1 cellular context compared by ENCODE assay signal in the genomic region with DNA sequence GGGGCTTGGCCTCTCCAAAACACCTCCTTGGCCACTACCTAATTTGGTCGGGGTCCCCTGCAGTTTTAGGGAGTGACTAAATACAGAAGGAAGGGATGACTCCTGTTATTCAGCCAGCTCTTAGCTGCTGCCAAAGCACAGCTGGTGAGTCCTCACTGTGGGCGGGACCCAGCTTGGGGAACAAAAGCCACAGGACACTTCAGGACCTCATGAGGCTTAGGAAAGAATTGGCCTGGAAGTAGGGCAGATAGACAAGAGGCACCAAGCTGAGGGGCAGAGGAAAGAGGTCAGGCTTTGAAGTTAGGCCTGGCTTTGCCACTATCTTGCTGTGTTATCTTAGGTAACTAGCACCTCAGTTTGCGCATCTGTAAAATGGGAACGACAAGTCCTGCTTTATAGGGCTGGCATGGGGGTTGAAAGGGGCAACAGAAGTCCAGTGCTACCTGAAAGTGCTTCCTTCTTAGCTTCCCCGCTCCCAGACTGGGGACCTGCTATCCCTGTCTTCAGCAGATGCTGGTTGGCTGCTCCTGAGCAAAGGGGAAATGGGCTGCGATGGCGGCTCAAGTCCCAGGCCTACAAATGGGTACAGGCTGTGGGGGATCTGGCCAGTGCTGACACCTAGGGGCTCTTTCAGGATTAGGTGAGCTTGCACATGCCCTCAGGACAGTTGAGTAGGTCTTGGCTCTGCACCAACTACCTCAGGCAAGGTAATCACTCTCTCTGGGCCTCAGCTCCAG.
A peak's percentile ranks its signal among the peaks of the same experiment; 100 is the strongest.
TF ChIP-seq lines count a peak whose summit lies in the region.

No MANE protein-coding gene starts in this region.

TF ChIP-seq in H1, 55 proteins besides CTCF, POLR2A, EP300 and RAD21:
- TF ChIP-seq HDAC2 (IDR thresholded peaks at IDR 0.05; ENCODE audit: borderline replicate concordance in 1 of 2, low read depth in 2 of 2, low read length in 2 of 2) (peak in 1 of 2 experiments; percentile 96; a peak in 2 of 4 replicates), RXRA (IDR thresholded peaks at IDR 0.05; ENCODE audit: insufficient read depth, low read depth, low read length) (no peak), SIN3A (conservative IDR thresholded peaks at IDR 0.05 in 1 of 2, IDR thresholded peaks at IDR 0.05 in 1 of 2; ENCODE audit: low read depth in 1 of 2, low read length in 2 of 2) (peak; percentile 68 to 77; a peak in 2 of 4 replicates), YY1 (IDR thresholded peaks at IDR 0.05; ENCODE audit: low read depth, low read length) (0 out of 2 replicates have a peak, but pooled peaks have one; percentile 15), EGR1 (IDR thresholded peaks at IDR 0.05; ENCODE audit: borderline replicate concordance, low read depth, low read length) (peak; percentile 56; the same call in 1 of the 2 replicates), SRF (IDR thresholded peaks at IDR 0.05; ENCODE audit: low read depth, low read length) (peak; percentile 96), SP1 (IDR thresholded peaks at IDR 0.05; ENCODE audit: low read depth, low read length) (peak; percentile 99), MAFK (IDR thresholded peaks at IDR 0.05; ENCODE audit: low read depth, low read length) (no peak), KDM4A (IDR thresholded peaks at IDR 0.05; ENCODE audit: low read depth, low read length, severe bottlenecking) (no peak), BCL11A (IDR thresholded peaks at IDR 0.05; ENCODE audit: low read depth in 2 of 2, low read length in 2 of 2) (no peak), BRCA1 (IDR thresholded peaks at IDR 0.05; ENCODE audit: low read depth, low read length) (no peak), SP2 (IDR thresholded peaks at IDR 0.05; ENCODE audit: low read length) (no peak), FOSL1 (IDR thresholded peaks at IDR 0.05; ENCODE audit: insufficient read depth, low read depth, low read length) (no peak), SP4 (IDR thresholded peaks at IDR 0.05; ENCODE audit: low read length) (0 out of 2 replicates have a peak, but pooled peaks have one; percentile 63), TBP (IDR thresholded peaks at IDR 0.05; ENCODE audit: low read depth, low read length) (peak; percentile 41; the same call in 1 of the 2 replicates), RNF2 (IDR thresholded peaks at IDR 0.05; ENCODE audit: borderline replicate concordance, low read depth, low read length, missing control alignments, poor library complexity, severe bottlenecking) (no peak), TCF12 (IDR thresholded peaks at IDR 0.05; ENCODE audit: low read depth, low read length) (peak; percentile 92), POLR2AphosphoS5 (IDR thresholded peaks at IDR 0.05; ENCODE audit: low read depth, low read length) (no peak), CREB1 (IDR thresholded peaks at IDR 0.05) (peak; percentile 28; the same call in 1 of the 2 replicates), CHD2 (IDR thresholded peaks at IDR 0.05; ENCODE audit: low read length) (peak; percentile 41; the same call in 1 of the 2 replicates), GABPA (IDR thresholded peaks at IDR 0.05; ENCODE audit: borderline replicate concordance, insufficient read depth, low read length) (no peak), SUZ12 (IDR thresholded peaks at IDR 0.05; ENCODE audit: low read length) (no peak), KDM1A (IDR thresholded peaks at IDR 0.05; ENCODE audit: borderline replicate concordance, low read length) (peak; percentile 99), KDM5A (IDR thresholded peaks at IDR 0.05; ENCODE audit: low read length) (no peak)
- TF ChIP-seq, protein P1, sequence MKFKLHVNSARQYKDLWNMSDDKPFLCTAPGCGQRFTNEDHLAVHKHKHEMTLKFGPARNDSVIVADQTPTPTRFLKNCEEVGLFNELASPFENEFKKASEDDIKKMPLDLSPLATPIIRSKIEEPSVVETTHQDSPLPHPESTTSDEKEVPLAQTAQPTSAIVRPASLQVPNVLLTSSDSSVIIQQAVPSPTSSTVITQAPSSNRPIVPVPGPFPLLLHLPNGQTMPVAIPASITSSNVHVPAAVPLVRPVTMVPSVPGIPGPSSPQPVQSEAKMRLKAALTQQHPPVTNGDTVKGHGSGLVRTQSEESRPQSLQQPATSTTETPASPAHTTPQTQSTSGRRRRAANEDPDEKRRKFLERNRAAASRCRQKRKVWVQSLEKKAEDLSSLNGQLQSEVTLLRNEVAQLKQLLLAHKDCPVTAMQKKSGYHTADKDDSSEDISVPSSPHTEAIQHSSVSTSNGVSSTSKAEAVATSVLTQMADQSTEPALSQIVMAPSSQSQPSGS (IDR thresholded peaks at IDR 0.05; ENCODE audit: low read length), result peak; percentile 77; the same call in 1 of the 2 replicates
- TF ChIP-seq, protein P2, sequence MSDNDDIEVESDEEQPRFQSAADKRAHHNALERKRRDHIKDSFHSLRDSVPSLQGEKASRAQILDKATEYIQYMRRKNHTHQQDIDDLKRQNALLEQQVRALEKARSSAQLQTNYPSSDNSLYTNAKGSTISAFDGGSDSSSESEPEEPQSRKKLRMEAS (IDR thresholded peaks at IDR 0.05), result no peak
TF ChIP-seq in H1: peak in this region for 13.
